Comparison of ENCODE assay signal across 18 cellular contexts in genomic region chr5:178449163-178450060, GRCh38.
DNase-seq lines count a peak whose midpoint lies in the region; ATAC-seq lines count a peak whose summit lies in the region.
"Had no signal": no experiment of that assay in that cellular context is flagged by ENCODE, and none has a peak within 500 bp of the region (broad histone marks: within the 10 kb centered on the region; RNA-seq: fewer than 3 reads in every experiment).

No MANE protein-coding gene starts in this region.

- no peak overlapping the region for H2BK120ac ChIP-seq in mesenchymal stem cell (ENCODE audit: low read depth, low read length)

- H3K79me1 ChIP-seq in mesenchymal stem cell (replicated peaks; ENCODE audit: low read length, poor library complexity, severe bottlenecking): no peaks in the 10 kb centered on the region

- no peak overlapping the region for H2AFZ ChIP-seq in mesenchymal stem cell (ENCODE audit: low read depth, low read length)

- H3K14ac ChIP-seq in mesenchymal stem cell (ENCODE audit: low read length in 2 of 2): no peak overlapping the region

- H3K27ac ChIP-seq in right cardiac atrium (ENCODE audit: low read length) (no peak overlapping the region), mesenchymal stem cell (ENCODE audit: low read length, poor library complexity, severe bottlenecking) (no peak overlapping the region)
- H3K27ac ChIP-seq: lower lobe of right lung, SK-N-MC, WERI-Rb-1 had no signal

- no peak overlapping the region for H4K8ac ChIP-seq in mesenchymal stem cell (ENCODE audit: low read length)

- peak; percentile 45 for DNase-seq in G401 (ENCODE audit: low spot score)
- peak; percentile 66 for DNase-seq in UCSD-AML1 (lab: John Stamatoyannopoulos, UW; ENCODE audit: unreplicated experiment)
- peak; percentile 74 to 77 (median 75) for DNase-seq in right cardiac atrium
- peak; percentile 26 for DNase-seq in sciatic nerve (ENCODE audit: low spot score)
- no peak for DNase-seq in NCI-H345 (lab: John Stamatoyannopoulos, UW)
- DNase-seq in mesenchymal stem cell: no peak
- DNase-seq in HuH-7.5 (ENCODE audit: low spot score): no peak
- DNase-seq: activated CD8-positive, alpha-beta T cell treated with anti-CD3 and anti-CD28 coated beads, Interleukin-2, amount 10 ng/mL, durations not matched to agents 7 days and 5 days; foreskin fibroblast; lower lobe of right lung; MM.1S; NCI-H1930; NCI-H510A; stimulated activated CD4-positive, alpha-beta T cell treated with anti-CD3 and anti-CD28 coated beads, Interleukin-1b, Interleukin-23, amount 100 ng/mL, for 48 hours; WERI-Rb-1 had no signal

- intact Hi-C loops in right cardiac atrium (cut with DNase I) (no loop called here), sciatic nerve (cut with DNase I) (no loop called here)

- H2BK15ac ChIP-seq in mesenchymal stem cell (ENCODE audit: low read depth, poor library complexity, severe bottlenecking): no peak overlapping the region

- H2AK5ac ChIP-seq in mesenchymal stem cell (ENCODE audit: low read length, severe bottlenecking): no peak overlapping the region

- H2BK12ac ChIP-seq in mesenchymal stem cell (ENCODE audit: low read length in 2 of 2): no peak overlapping the region

- no peak overlapping the region for H3K4me2 ChIP-seq in mesenchymal stem cell (ENCODE audit: low read length, poor library complexity, severe bottlenecking)

- no peak overlapping the region for H3K18ac ChIP-seq in mesenchymal stem cell (ENCODE audit: low read depth in 1 of 2, low read length in 2 of 2)

- H3K9me3 ChIP-seq in right cardiac atrium (ENCODE audit: control insufficient read depth, low read length): no peaks in the 10 kb centered on the region
- peaks cover 2% of the 10 kb centered on the region for H3K9me3 ChIP-seq in mesenchymal stem cell (ENCODE audit: control insufficient read depth, low read length)
- H3K9me3 ChIP-seq: lower lobe of right lung had no signal

- H4K91ac ChIP-seq in mesenchymal stem cell (ENCODE audit: low read length): no peak overlapping the region

- H3K27me3 ChIP-seq in right cardiac atrium (ENCODE audit: control insufficient read depth, insufficient read depth) (no peaks in the 10 kb centered on the region), mesenchymal stem cell (ENCODE audit: control insufficient read depth in 1 of 2, insufficient read depth in 1 of 2, low read length in 2 of 2) (no peaks in the 10 kb centered on the region)

- no peak overlapping the region for H3K4me3 ChIP-seq in right cardiac atrium (ENCODE audit: low read length)
- H3K4me3 ChIP-seq in mesenchymal stem cell (ENCODE audit: insufficient read depth in 1 of 2, low read depth in 1 of 2, low read length in 2 of 2): no peak overlapping the region
- H3K4me3 ChIP-seq: lower lobe of right lung, SK-N-MC had no signal

- no peaks in the 10 kb centered on the region for H3K36me3 ChIP-seq in mesenchymal stem cell (ENCODE audit: control insufficient read depth in 1 of 2, insufficient read depth in 2 of 2, low read depth in 1 of 2, low read length in 2 of 2)
- H3K36me3 ChIP-seq: lower lobe of right lung, WERI-Rb-1 had no signal

- no peak overlapping the region for H3K9ac ChIP-seq in mesenchymal stem cell (ENCODE audit: low read length)

- 29% methylated on average over 22 of the region's 22 CpGs for WGBS in right cardiac atrium
- 71% methylated on average over 22 of the region's 22 CpGs for WGBS in mesenchymal stem cell

- ATAC-seq in right cardiac atrium (peak; percentile 96 to 99), sciatic nerve (no peak), GM21786 (IDR thresholded peaks at IDR 0.05; ENCODE audit: unreplicated experiment) (no peak)
- ATAC-seq: activated CD8-positive, alpha-beta T cell treated with anti-CD3 and anti-CD28 coated beads, Interleukin-2, amount 10 ng/mL, durations not matched to agents 7 days and 5 days; natural killer cell treated with Interleukin-12 subunit alpha and Interleukin-12 subunit beta and Interleukin-15 and Interleukin-18, amount 100 ng/mL, for 72 hours had no signal

- H3K23ac ChIP-seq in mesenchymal stem cell (ENCODE audit: low read length in 2 of 2): no peak overlapping the region

- H2BK5ac ChIP-seq in mesenchymal stem cell (ENCODE audit: low read depth, low read length, poor library complexity, severe bottlenecking): no peak overlapping the region

- H3K4me1 ChIP-seq in right cardiac atrium (ENCODE audit: control insufficient read depth, insufficient read depth, low read length): no peaks in the 10 kb centered on the region
- no peaks in the 10 kb centered on the region for H3K4me1 ChIP-seq in mesenchymal stem cell (ENCODE audit: control insufficient read depth, insufficient read depth, low read depth, low read length)
- H3K4me1 ChIP-seq: lower lobe of right lung had no signal

- H3K4ac ChIP-seq in mesenchymal stem cell (ENCODE audit: low read depth in 1 of 2, low read length in 2 of 2): no peak overlapping the region

- in situ Hi-C loops in G401 (cut with HindIII; ENCODE audit: low sequenced_read_pairs): no loop called here

Comparison
In these comparisons a context has a peak if more than half of its experiments do, and no peak if none do; other contexts are left out.
1. DNase-seq: peak in G401 (single experiment), UCSD-AML1 (single experiment), right cardiac atrium (3 of 3) and sciatic nerve (single experiment); none in NCI-H345 (single experiment), mesenchymal stem cell (single experiment) and HuH-7.5 (single experiment).
2. ATAC-seq: peak in right cardiac atrium (2 of 2); none in sciatic nerve (single experiment) and GM21786 (single experiment).